Comparison of ENCODE assay signal across 8 cellular contexts in the genomic region with DNA sequence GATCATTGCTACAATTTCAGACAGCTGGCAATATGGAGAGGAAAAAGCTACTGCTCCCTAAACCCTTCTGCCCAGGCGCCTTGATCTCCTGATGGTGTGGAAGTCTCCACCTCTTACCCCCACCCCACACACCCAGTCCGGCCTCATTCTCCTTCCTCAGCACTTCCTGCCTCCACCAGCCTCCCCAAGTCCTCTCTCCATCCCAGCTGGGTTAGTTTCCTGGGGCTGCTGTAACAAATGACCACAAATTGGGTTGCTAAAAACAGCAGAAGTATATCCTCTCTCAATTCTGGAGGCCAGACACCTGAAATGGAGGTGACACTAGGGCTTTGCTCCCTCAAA. TPM values are rescaled to one million over a fixed set of nuclear protein-coding genes. Genes with fewer than 3 reads are reported as not detected.
DNase-seq lines count a peak whose midpoint lies in the region; ATAC-seq and TF ChIP-seq lines count a peak whose summit lies in the region.

No MANE protein-coding gene starts in this region.

- peak overlapping the region; percentile 61 to 67 (median 64) for H3K4me3 ChIP-seq in mammary epithelial cell (replicated peaks in 1 of 3; ENCODE audit: insufficient read depth in 1 of 3, low read depth in 2 of 3, low read length in 3 of 3)

- H3K27ac Mint-ChIP-seq in naive B cell = peak overlapping the region in 5 of 6 donors; percentile 42 to 92 (median 80)

- dilution Hi-C loops in mammary epithelial cell (cut with HindIII; ENCODE audit: low sequenced_read_pairs) = no loop called here

- ATAC-seq in naive B cell (ENCODE audit: low read depth in 2 of 2) (no peak), HG03280 (IDR thresholded peaks at IDR 0.05; ENCODE audit: unreplicated experiment) (no peak), GM18502 (IDR thresholded peaks at IDR 0.05; ENCODE audit: poor library complexity, unreplicated experiment) (no peak), GM19467 (IDR thresholded peaks at IDR 0.05; ENCODE audit: unreplicated experiment) (no peak)

- no peaks in the 10 kb centered on the region for H3K36me3 ChIP-seq in mammary epithelial cell (ENCODE audit: insufficient read depth, low read length)

- peaks cover 3% of the 10 kb centered on the region for H3K9me3 ChIP-seq in mammary epithelial cell (replicated peaks; ENCODE audit: insufficient read depth, low read length)

- H3K27me3 ChIP-seq in mammary epithelial cell (ENCODE audit: insufficient read depth, low read length) = no peaks in the 10 kb centered on the region

- peaks cover 7% of the 10 kb centered on the region for H3K4me1 ChIP-seq in mammary epithelial cell (ENCODE audit: insufficient read depth, low read length)

- peaks cover 0 to 4% (median 0%) of the 10 kb centered on the region in 7 donors for H3K9me3 Mint-ChIP-seq in naive B cell

- WGBS in mammary epithelial cell (ENCODE audit: low coverage, missing lambda C conversion rate) = 71% methylated on average over 2 of the region's 2 CpGs

- H3K27me3 Mint-ChIP-seq in naive B cell = no peaks in the 10 kb centered on the region

- DNase-seq in COLO668 (lab: John Stamatoyannopoulos, UW; ENCODE audit: unreplicated experiment) = peak; percentile 13
- DNase-seq in M059J (ENCODE audit: low read depth) = peak; percentile 36
- DNase-seq in mammary epithelial cell = peak; percentile 12
- DNase-seq in naive B cell = no peak
- DNase-seq in NCI-H1105 (lab: John Stamatoyannopoulos, UW) = no peak

- H3K79me2 ChIP-seq in mammary epithelial cell (ENCODE audit: insufficient read depth, low read length) = peaks cover 39% of the 10 kb centered on the region

- peak overlapping the region; percentile 82 for H3K4me2 ChIP-seq in mammary epithelial cell (ENCODE audit: insufficient read depth, low read depth, low read length)

- in situ Hi-C loops in mammary epithelial cell (cut with MboI; ENCODE audit: low sequenced_read_pairs in 2 of 2) = loop anchor here in 1 of 2 donors (10.0 kb wide), 1 partner anchor 65 kb away; no protein-coding TSS in a partner anchor

- CTCF ChIA-PET in mammary epithelial cell (lab: Charles Lee; ENCODE audit: low non-redundant PET) = interaction anchor here (0.5 kb wide), 1 partner anchor 155 kb away, joined by 3 read pairs; no protein-coding TSS in a partner anchor

- no peak for TF ChIP-seq CTCF in mammary epithelial cell (conservative IDR thresholded peaks at IDR 0.05 in 1 of 2, IDR thresholded peaks at IDR 0.05 in 1 of 2; ENCODE audit: extremely low read depth in 1 of 2, insufficient read depth in 1 of 2, low read depth in 1 of 2, low read length in 2 of 2)

- no peaks in the 10 kb centered on the region for H4K20me1 ChIP-seq in mammary epithelial cell (ENCODE audit: insufficient read depth, low read length)

- H3K27ac ChIP-seq in mammary epithelial cell (ENCODE audit: insufficient read depth, low read depth, low read length) = no peak overlapping the region

- no peak overlapping the region for H3K9ac ChIP-seq in mammary epithelial cell (ENCODE audit: insufficient read depth, low read length)

- no TSS peak for BruUV-seq in mammary epithelial cell (replicated peaks; lab: Mats Ljungman, UMichigan)

- peaks cover 32 to 43% (median 34%) of the 10 kb centered on the region in 3 donors for H3K4me1 Mint-ChIP-seq in naive B cell

- H3K36me3 Mint-ChIP-seq in naive B cell = no peaks in the 10 kb centered on the region

- peak overlapping the region; percentile 96 for H2AFZ ChIP-seq in mammary epithelial cell (ENCODE audit: low read depth, low read length)

- intact Hi-C loops in mammary epithelial cell (cut with micrococcal nuclease) = no loop called here

- H3K4me3 Mint-ChIP-seq in naive B cell = peak overlapping the region; percentile 84 to 97 (median 87)

RNA-seq across cellular contexts. Expression of gene CCNQ, which starts 1.1 kb away (rescaled TPM):
- 45.8 and 52.7 TPM in 2 replicates for total RNA-seq in M059J (2014; rRNA removed; shearing (Covaris generic))
- 10 to 100 TPM; 25.9 to 27.3 TPM for total RNA-seq in mammary epithelial cell
- polyA plus RNA-seq in mammary epithelial cell (43.3 TPM), naive B cell (ENCODE audit: low read depth in 6 of 6) (10 to 100 TPM; 31.9 to 88.0 (median 69.7) TPM)
- polyA minus RNA-seq in mammary epithelial cell = 51.8 TPM

RNA-seq across cellular contexts. Expression of gene DUSP9, which starts 47.0 kb away (rescaled TPM):
- total RNA-seq in M059J (2014; rRNA removed; shearing (Covaris generic)) = 0.27 and 1.1 TPM in 2 replicates
- under 1 TPM; 0.50 to 0.64 TPM for total RNA-seq in mammary epithelial cell
- polyA plus RNA-seq in mammary epithelial cell (0.59 TPM), naive B cell (ENCODE audit: low read depth in 6 of 6) (not detected)
- 1.1 TPM for polyA minus RNA-seq in mammary epithelial cell

Comparison
In these comparisons a context has a peak if more than half of its experiments do, and no peak if none do; other contexts are left out.
1. DNase-seq: peak in COLO668 (single experiment), M059J (single experiment) and mammary epithelial cell (single experiment); none in naive B cell (single experiment) and NCI-H1105 (single experiment).